Comparison of ENCODE assay signal across 18 cellular contexts in the genomic region with DNA sequence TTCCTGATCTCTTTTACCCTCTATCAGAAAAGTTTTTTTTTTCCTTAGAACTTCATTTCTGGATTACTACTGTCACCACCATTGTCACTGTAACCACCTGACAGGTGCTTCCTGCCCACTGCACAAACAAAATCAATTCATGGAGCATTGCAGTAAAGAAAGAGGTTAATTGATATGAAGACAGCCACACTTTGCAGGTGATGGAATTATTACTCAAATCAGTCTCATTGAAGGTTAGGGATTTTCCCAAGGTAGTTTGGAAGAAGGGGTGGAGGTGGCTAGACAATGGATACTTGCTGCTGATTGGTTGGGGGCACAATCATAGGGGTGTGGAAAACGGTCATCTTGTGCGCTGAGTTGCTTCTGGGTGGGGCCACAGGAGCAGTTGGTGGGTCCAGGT.
DNase-seq lines count a peak whose midpoint lies in the region; ATAC-seq, FAIRE-seq and TF ChIP-seq lines count a peak whose summit lies in the region.
"Had no signal": no experiment of that assay in that cellular context is flagged by ENCODE, and none has a peak within 500 bp of the region (broad histone marks: within the 10 kb centered on the region; RNA-seq: fewer than 3 reads in every experiment).

No MANE protein-coding gene starts in this region.

- H3K4me3 Mint-ChIP-seq in activated CD4-positive, alpha-beta T cell treated with anti-CD3 and anti-CD28 coated beads for 36 hours, result no peak overlapping the region
- no peak overlapping the region for H3K4me3 Mint-ChIP-seq in endothelial cell (ENCODE audit: unreplicated experiment)

- H3K4me3 ChIP-seq in Jurkat, Clone E6-1 (ENCODE audit: low read length), result no peak overlapping the region
- H3K4me3 ChIP-seq: K562 had no signal

- no peaks in the 10 kb centered on the region for H3K36me3 Mint-ChIP-seq in activated CD4-positive, alpha-beta T cell treated with anti-CD3 and anti-CD28 coated beads for 36 hours (ENCODE audit: low read depth)
- H3K36me3 Mint-ChIP-seq in endothelial cell (ENCODE audit: low read depth, unreplicated experiment), result no peaks in the 10 kb centered on the region

- intact Hi-C loops in activated CD4-positive, alpha-beta T cell treated with anti-CD3 and anti-CD28 coated beads for 36 hours (cut with DNase I, micrococcal nuclease), result no loop called here

- POLR2A ChIA-PET in activated CD4-positive, alpha-beta T cell treated with anti-CD3 and anti-CD28 coated beads for 36 hours (lab: Charles Lee), result no interaction called here

- peak; percentile 55 for ATAC-seq in activated CD4-positive, alpha-beta T cell treated with anti-CD3 and anti-CD28 coated beads for 36 hours
- ATAC-seq in foreskin keratinocyte, result peak; percentile 34
- no peak for ATAC-seq in HG03039 (IDR thresholded peaks at IDR 0.05; ENCODE audit: unreplicated experiment)
- ATAC-seq: K562, Panc1 had no signal

- no peaks in the 10 kb centered on the region for H3K4me1 ChIP-seq in foreskin keratinocyte

- DNase-seq in activated CD4-positive, alpha-beta T cell treated with anti-CD3 and anti-CD28 coated beads for 36 hours, result peak; percentile 11
- DNase-seq in activated CD4-positive, alpha-beta T cell treated with anti-CD3 and anti-CD28 coated beads for 1 hour, result no peak
- peak; percentile 8 for DNase-seq in Jurkat, Clone E6-1 (ENCODE audit: low read depth, low spot score)
- peak; percentile 1 for DNase-seq in RCC 7860 (ENCODE audit: low spot score)
- DNase-seq in foreskin keratinocyte, result no peak
- DNase-seq in GM19238 (ENCODE audit: insufficient read length, low spot score), result no peak
- DNase-seq in endothelial cell (ENCODE audit: low spot score), result no peak
- DNase-seq: EL; NCI-H1105; NCI-H1930; NCI-H524 treated with DMSO at 0.1 percent for 48 hours; NK-92 treated with Interleukin-12 subunit alpha and Interleukin-12 subunit beta, amount 100 ng/mL, for 24 hours; SHP77 had no signal

- H3K4me1 Mint-ChIP-seq in activated CD4-positive, alpha-beta T cell treated with anti-CD3 and anti-CD28 coated beads for 36 hours, result peaks cover 10% of the 10 kb centered on the region
- no peaks in the 10 kb centered on the region for H3K4me1 Mint-ChIP-seq in endothelial cell (ENCODE audit: unreplicated experiment)

- no peaks in the 10 kb centered on the region for H3K27me3 ChIP-seq in foreskin keratinocyte

- H3K9me3 Mint-ChIP-seq in activated CD4-positive, alpha-beta T cell treated with anti-CD3 and anti-CD28 coated beads for 36 hours (ENCODE audit: low read depth), result no peaks in the 10 kb centered on the region
- no peaks in the 10 kb centered on the region for H3K9me3 Mint-ChIP-seq in endothelial cell (ENCODE audit: unreplicated experiment)

- H3K27me3 Mint-ChIP-seq in activated CD4-positive, alpha-beta T cell treated with anti-CD3 and anti-CD28 coated beads for 36 hours, result no peaks in the 10 kb centered on the region
- peaks cover 2% of the 10 kb centered on the region for H3K27me3 Mint-ChIP-seq in endothelial cell (ENCODE audit: unreplicated experiment)

- no peak overlapping the region for H3K27ac ChIP-seq in foreskin keratinocyte
- H3K27ac ChIP-seq: C4-2B had no signal

- H3K27ac Mint-ChIP-seq in activated CD4-positive, alpha-beta T cell treated with anti-CD3 and anti-CD28 coated beads for 36 hours, result no peak overlapping the region
- H3K27ac Mint-ChIP-seq in endothelial cell (ENCODE audit: unreplicated experiment), result no peak overlapping the region

- CTCF ChIA-PET in activated CD4-positive, alpha-beta T cell treated with anti-CD3 and anti-CD28 coated beads for 36 hours (lab: Charles Lee), result interaction anchor here (0.8 to 1.0 kb wide), 3 partner anchors 165 to 585 kb away, joined by 3 read pairs; no protein-coding TSS in a partner anchor

- no peak for FAIRE-seq in RCC 7860 (lab: Jason Lieb, UNC)
- FAIRE-seq: HTR-8/SVneo, K562 had no signal

- no peak for TF ChIP-seq CTCF in foreskin keratinocyte (conservative IDR thresholded peaks at IDR 0.05)
- no peak for TF ChIP-seq CTCF in endothelial cell (IDR thresholded peaks at IDR 0.05; ENCODE audit: unreplicated experiment)

Comparison
In these comparisons a context has a peak if more than half of its experiments do, and no peak if none do; other contexts are left out.
1. DNase-seq: peak in activated CD4-positive, alpha-beta T cell treated with anti-CD3 and anti-CD28 coated beads for 36 hours (single experiment), Jurkat, Clone E6-1 (single experiment) and RCC 7860 (single experiment); none in activated CD4-positive, alpha-beta T cell treated with anti-CD3 and anti-CD28 coated beads for 1 hour (single experiment), foreskin keratinocyte (0 of 2), GM19238 (single experiment) and endothelial cell (single experiment).